Comparison of ENCODE assay signal across 16 cellular contexts in genomic region chr19:1006711-1007398, GRCh38. TPM values are rescaled to one million over a fixed set of nuclear protein-coding genes. Genes with fewer than 3 reads are reported as not detected.
"Had no signal": no experiment of that assay in that cellular context is flagged by ENCODE, and none has a peak within 500 bp of the region (broad histone marks: within the 10 kb centered on the region; RNA-seq: fewer than 3 reads in every experiment).

No MANE protein-coding gene starts in this region.

- H3K4me1 Mint-ChIP-seq: activated naive CD4-positive, alpha-beta T cell treated with anti-CD3 and anti-CD28 coated beads, Interleukin-2, amount 10 ng/mL, durations not matched to agents 7 days and 5 days; neural progenitor cell had no signal

- DNase-seq: activated naive CD4-positive, alpha-beta T cell treated with anti-CD3 and anti-CD28 coated beads, Interleukin-2, amount 10 ng/mL, durations not matched to agents 7 days and 5 days; activated T-cell treated with anti-CD3 and anti-CD28 coated beads, Interleukin-2, amount 50 U/mL, for 1 hour; dorsolateral prefrontal cortex; midbrain; stimulated activated CD4-positive, alpha-beta T cell treated with anti-CD3 and anti-CD28 coated beads, Interleukin-4, amount 100 ng/mL, for 1 hour had no signal

- H3K36me3 Mint-ChIP-seq: neural progenitor cell had no signal

- H3K4me2 ChIP-seq: neural progenitor cell had no signal

- H3K27me3 ChIP-seq: ascending aorta, pancreas had no signal

- H3K4me3 Mint-ChIP-seq: activated naive CD4-positive, alpha-beta T cell treated with anti-CD3 and anti-CD28 coated beads, Interleukin-2, amount 10 ng/mL, durations not matched to agents 7 days and 5 days; neural progenitor cell; stimulated activated naive CD8-positive, alpha-beta T cell treated with anti-CD3 and anti-CD28 coated beads, Interleukin-15, Interleukin-2, amounts not matched to agents 100 ng/mL and 50 ng/mL, for 24 hours; T-helper 2 cell treated with Interferon-gamma antibody and Interleukin-4, amounts not matched to agents 5 μg/mL and 100 μg/mL, for 36 hours; type B pancreatic cell had no signal

- H3K27ac Mint-ChIP-seq: activated naive CD4-positive, alpha-beta T cell treated with anti-CD3 and anti-CD28 coated beads, Interleukin-2, amount 10 ng/mL, durations not matched to agents 7 days and 5 days; neural progenitor cell; stimulated activated naive CD8-positive, alpha-beta T cell treated with anti-CD3 and anti-CD28 coated beads, Interleukin-15, Interleukin-2, amounts not matched to agents 100 ng/mL and 50 ng/mL, for 24 hours; T-helper 2 cell treated with Interferon-gamma antibody and Interleukin-4, amounts not matched to agents 5 μg/mL and 100 μg/mL, for 36 hours; type B pancreatic cell had no signal

- H3K4me1 ChIP-seq: ascending aorta, neural progenitor cell, pancreas had no signal

- ATAC-seq: esophagus mucosa, pancreas had no signal

- H3K9me3 Mint-ChIP-seq: activated naive CD4-positive, alpha-beta T cell treated with anti-CD3 and anti-CD28 coated beads, Interleukin-2, amount 10 ng/mL, durations not matched to agents 7 days and 5 days; neural progenitor cell; stimulated activated naive CD8-positive, alpha-beta T cell treated with anti-CD3 and anti-CD28 coated beads, Interleukin-15, Interleukin-2, amounts not matched to agents 100 ng/mL and 50 ng/mL, for 24 hours; T-helper 2 cell treated with Interferon-gamma antibody and Interleukin-4, amounts not matched to agents 5 μg/mL and 100 μg/mL, for 36 hours; type B pancreatic cell had no signal

- H3K4me3 ChIP-seq: ascending aorta, dorsolateral prefrontal cortex, neural progenitor cell, pancreas, suprapubic skin had no signal

- H3K27ac ChIP-seq: ascending aorta, dorsolateral prefrontal cortex, neural progenitor cell, pancreas, suprapubic skin had no signal

- H2AFZ ChIP-seq: neural progenitor cell had no signal

- H3K9me3 ChIP-seq: ascending aorta, pancreas, suprapubic skin had no signal

- H3K9ac ChIP-seq: neural progenitor cell had no signal

- H3K36me3 ChIP-seq: neural progenitor cell had no signal

RNA-seq across cellular contexts. Expression of gene GRIN3B, which starts 6.6 kb away (rescaled TPM):
- total RNA-seq: ascending aorta, esophagus mucosa, pancreas had no signal

RNA-seq across cellular contexts. Expression of gene RNU6-2, which starts 14.5 kb away (rescaled TPM):
- total RNA-seq: ascending aorta, chondrocyte, dorsolateral prefrontal cortex, esophagus mucosa, lung microvascular endothelial cell, myocyte, pancreas, suprapubic skin had no signal
- polyA plus RNA-seq: pancreas had no signal
